ENCODE assay signal across 9 cellular contexts in the genomic region with DNA sequence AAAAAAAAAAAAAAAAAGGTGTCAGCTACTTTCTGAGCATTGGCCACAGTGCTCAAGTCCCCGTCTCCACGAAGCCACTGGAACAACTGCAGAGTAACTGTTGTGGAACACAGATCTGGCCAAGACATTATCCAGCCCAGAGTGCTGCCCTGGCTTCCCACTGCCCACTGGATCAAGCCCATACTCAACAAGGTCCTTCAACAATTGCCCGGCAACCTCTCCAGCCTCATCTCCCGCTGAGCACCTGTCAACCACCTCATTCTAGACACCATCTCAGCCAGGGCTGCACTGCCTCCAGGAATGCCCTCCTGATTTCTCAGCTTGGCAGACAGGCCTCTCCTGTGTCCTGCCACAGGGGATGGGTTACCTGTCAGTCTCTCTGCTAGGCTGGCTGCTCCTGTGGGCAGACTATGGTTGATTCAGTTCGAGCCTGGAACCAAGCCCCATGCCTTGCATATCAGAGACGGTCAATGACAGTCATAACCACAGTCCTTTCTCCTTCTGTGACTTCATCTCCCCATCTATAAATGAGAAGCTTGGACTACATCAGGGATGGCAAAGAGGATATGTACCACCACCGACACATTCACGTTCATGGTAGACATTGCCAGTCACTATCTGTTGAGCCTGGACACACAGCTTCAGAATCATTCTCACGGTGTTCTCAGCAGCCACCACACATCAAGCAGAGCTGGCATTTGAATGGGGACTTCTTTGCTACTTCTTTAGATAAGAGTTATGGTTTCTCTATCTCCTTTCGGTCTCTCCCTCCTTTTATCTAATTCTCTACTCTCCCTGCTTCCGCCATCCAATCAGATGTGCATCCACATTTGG.
DNase-seq lines count a peak whose midpoint lies in the region; ATAC-seq and TF ChIP-seq lines count a peak whose summit lies in the region.
"Had no signal": no experiment of that assay in that cellular context is flagged by ENCODE, and none has a peak within 500 bp of the region (broad histone marks: within the 10 kb centered on the region; RNA-seq: fewer than 3 reads in every experiment).

No MANE protein-coding gene starts in this region.

- no peaks in the 10 kb centered on the region for H3K9me3 ChIP-seq in adrenal gland (replicated peaks in 1 of 3)
- no peaks in the 10 kb centered on the region for H3K9me3 ChIP-seq in right lobe of liver

- TF ChIP-seq CTCF in KMS-11 (conservative IDR thresholded peaks at IDR 0.05; ENCODE audit: low read depth, low read length), result no peak
- no peak for TF ChIP-seq CTCF in adrenal gland (IDR thresholded peaks at IDR 0.05)
- TF ChIP-seq CTCF in right lobe of liver (IDR thresholded peaks at IDR 0.05), result no peak

- ATAC-seq in right lobe of liver, result no peak
- ATAC-seq in GM18873 (IDR thresholded peaks at IDR 0.05; ENCODE audit: low FRiP score, unreplicated experiment), result no peak

- no peaks in the 10 kb centered on the region for H3K36me3 ChIP-seq in KMS-11 (ENCODE audit: insufficient read depth)
- H3K36me3 ChIP-seq in adrenal gland (replicated peaks in 1 of 2), result no peaks in the 10 kb centered on the region
- H3K36me3 ChIP-seq in right lobe of liver, result no peaks in the 10 kb centered on the region

- no peaks in the 10 kb centered on the region for H3K27me3 ChIP-seq in KMS-11 (ENCODE audit: insufficient read depth, low read depth)
- no peaks in the 10 kb centered on the region for H3K27me3 ChIP-seq in adrenal gland
- H3K27me3 ChIP-seq in right lobe of liver, result no peaks in the 10 kb centered on the region

- H3K9ac ChIP-seq in KMS-11, result no peak overlapping the region

- no peaks in the 10 kb centered on the region for H4K20me1 ChIP-seq in KMS-11 (ENCODE audit: insufficient read depth)

- no peak for DNase-seq in adrenal gland
- DNase-seq in right lobe of liver, result no peak
- no peak for DNase-seq in substantia nigra (lab: John Stamatoyannopoulos, UW)
- no peak for DNase-seq in NCI-H2196 treated with DMSO at 0.1 percent for 48 hours (lab: John Stamatoyannopoulos, UW; ENCODE audit: unreplicated experiment)
- no peak for DNase-seq in putamen (ENCODE audit: low spot score)
- DNase-seq: NCI-H2081 treated with DMSO at 0.1 percent for 48 hours, retina had no signal

- no peak overlapping the region for H2AFZ ChIP-seq in KMS-11 (ENCODE audit: low read depth)

- no peaks in the 10 kb centered on the region for H3K79me2 ChIP-seq in KMS-11 (ENCODE audit: insufficient read depth, low read depth)

- WGBS in adrenal gland, 4 donors, result 83 to 93% (median 91%) methylated on average over 11 of the region's 11 CpGs
- 37% methylated on average over 9 of the region's 11 CpGs for WGBS in right lobe of liver (ENCODE audit: insufficient coverage, low coverage, low lambda C conversion rate, missing lambda C conversion rate)

- H3K4me3 ChIP-seq in KMS-11 (IDR thresholded peaks at IDR 0.05; ENCODE audit: insufficient read depth, low read depth, low read length) (no peak overlapping the region), adrenal gland (no peak overlapping the region), right lobe of liver (peak overlapping the region in 2 of 3 donors; percentile 25 to 44)

- H3K4me1 ChIP-seq in KMS-11 (ENCODE audit: low read depth, poor library complexity, severe bottlenecking) (peaks cover 17% of the 10 kb centered on the region), adrenal gland (replicated peaks in 1 of 2) (peaks cover 57 to 80% of the 10 kb centered on the region in 2 donors), right lobe of liver (peaks cover 0 to 78% (median 31%) of the 10 kb centered on the region in 4 donors)

- 0 out of 2 replicates have a peak overlapping the region, but pooled peaks have one; percentile 4 for H3K27ac ChIP-seq in KMS-11
- H3K27ac ChIP-seq in adrenal gland, result peak overlapping the region; percentile 14 to 99 (median 90)
- H3K27ac ChIP-seq in right lobe of liver, result peak overlapping the region; percentile 92 to 98 (median 98)
- peak overlapping the region; percentile 9 for H3K27ac ChIP-seq in substantia nigra (ENCODE audit: low read depth, low read length, poor library complexity, severe bottlenecking)

- peak overlapping the region; percentile 26; the same call in 1 of the 2 replicates for H3K4me2 ChIP-seq in KMS-11

- intact Hi-C loops in adrenal gland (cut with DNase I), result loop anchor here (5.0 to 10.0 kb wide), 3 partner anchors 128 to 210 kb away; a partner anchor contains a TSS
- intact Hi-C loops in right lobe of liver (cut with DNase I), result loop anchor here in 1 of 2 donors (5.0 kb wide), 1 partner anchor 210 kb away; no protein-coding TSS in a partner anchor

- no peak for TF ChIP-seq POLR2A in adrenal gland (IDR thresholded peaks at IDR 0.05)
- TF ChIP-seq POLR2A in right lobe of liver (IDR thresholded peaks at IDR 0.05), result peak; percentile 81

Comparison
In these comparisons a context has a peak if more than half of its experiments do, and no peak if none do; other contexts are left out.
1. H3K27ac ChIP-seq: peak in every context shown above with its lines; median percentile 98 in right lobe of liver; 90 in adrenal gland; 9 in substantia nigra; 4 in KMS-11.
2. H3K4me3 ChIP-seq: peak in right lobe of liver (2 of 3); none in KMS-11 (single experiment) and adrenal gland (0 of 4).